ENCODE assay signal across 8 cellular contexts in the genomic region with DNA sequence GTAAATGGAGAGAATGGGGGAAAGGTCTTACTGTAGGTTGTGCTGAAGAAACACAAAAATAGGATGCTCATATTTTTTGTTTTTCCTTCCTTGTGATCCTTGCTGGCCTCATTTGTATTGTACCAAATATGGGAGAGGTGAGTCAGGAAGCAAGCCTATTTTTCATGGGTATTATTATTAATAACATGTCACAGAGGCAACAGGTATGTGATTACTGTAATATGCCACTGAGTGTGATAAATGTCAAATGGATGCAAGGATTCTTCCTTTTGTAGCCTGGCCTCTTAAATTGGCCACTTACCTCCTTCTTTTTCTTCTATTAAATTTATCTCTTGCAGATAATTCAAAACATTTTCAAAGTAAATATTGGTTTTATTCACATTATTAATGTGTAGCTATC.
"Had no signal": no experiment of that assay in that cellular context is flagged by ENCODE, and none has a peak within 500 bp of the region (broad histone marks: within the 10 kb centered on the region; RNA-seq: fewer than 3 reads in every experiment).

No MANE protein-coding gene starts in this region.

- ATAC-seq: T-cell had no signal

- DNase-seq: NCI-H526 treated with DMSO at 0.1 percent for 48 hours, SIG-M5 had no signal

- H3K36me3 ChIP-seq: MG63, SJCRH30 had no signal

- H2AFZ ChIP-seq: PC-9 had no signal

- H3K27me3 ChIP-seq: MG63, SJCRH30 had no signal

- H3K4me3 ChIP-seq: MG63, PC-9, SJCRH30, SK-N-MC had no signal

- H3K4me2 ChIP-seq: PC-9 had no signal

- H3K9me3 ChIP-seq: MG63, SJCRH30 had no signal

- H3K27ac ChIP-seq: PC-9, RWPE1, SK-N-MC had no signal
